11 cellular contexts compared by ENCODE assay signal in the genomic region with DNA sequence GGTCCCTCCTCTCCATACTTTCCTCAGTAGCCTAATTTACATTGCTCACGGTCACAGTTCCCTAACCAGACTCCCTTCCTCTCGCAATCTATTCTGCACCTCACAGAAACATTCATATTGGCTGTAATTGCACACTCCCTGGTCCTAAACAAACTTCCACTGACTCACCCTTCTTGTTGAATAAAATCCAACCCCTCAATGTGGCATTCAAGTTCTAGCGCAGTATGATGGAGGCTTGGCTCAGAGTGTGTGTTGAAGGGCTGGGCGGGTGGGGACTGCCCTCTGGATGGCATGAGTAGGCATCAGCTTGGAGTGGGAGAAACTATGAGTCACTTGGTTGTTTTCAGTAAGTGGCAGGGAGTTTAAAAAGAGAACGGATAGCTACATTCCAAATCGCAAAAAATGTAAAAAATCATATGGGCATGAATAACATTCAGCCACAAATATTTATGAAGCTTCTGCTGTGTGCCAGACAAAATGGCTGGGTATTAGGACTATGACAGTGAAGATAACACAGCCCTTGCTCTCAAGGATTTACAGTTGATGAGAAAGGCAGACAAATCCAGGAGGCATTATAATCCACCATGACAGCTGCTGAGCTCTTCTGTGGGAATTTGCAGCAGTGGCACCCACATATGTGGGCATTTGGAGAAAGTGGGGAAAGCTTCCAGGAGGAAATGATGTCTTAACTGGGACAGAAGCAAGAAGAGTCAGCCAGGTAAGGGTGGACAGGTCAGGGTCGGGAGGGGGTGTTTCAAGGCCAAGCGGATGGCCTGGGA. TPM values are rescaled to one million over a fixed set of nuclear protein-coding genes. Genes with fewer than 3 reads are reported as not detected.
DNase-seq lines count a peak whose midpoint lies in the region; ATAC-seq and TF ChIP-seq lines count a peak whose summit lies in the region.
"Had no signal": no experiment of that assay in that cellular context is flagged by ENCODE, and none has a peak within 500 bp of the region (broad histone marks: within the 10 kb centered on the region; RNA-seq: fewer than 3 reads in every experiment).

No MANE protein-coding gene starts in this region.

- no peak overlapping the region for H3K14ac ChIP-seq in H9 (ENCODE audit: insufficient read depth, low read length)

- no peak overlapping the region for H3K4me3 Mint-ChIP-seq in activated T-cell treated with anti-CD3 and anti-CD28 coated beads, Interleukin-2, amount 50 U/mL, for 24 hours
- H3K4me3 Mint-ChIP-seq in type B pancreatic cell = no peak overlapping the region
- no peak overlapping the region for H3K4me3 Mint-ChIP-seq in H9

- H3K27me3 ChIP-seq in WERI-Rb-1 (ENCODE audit: insufficient read depth, low read depth, severe bottlenecking) (no peaks in the 10 kb centered on the region), H9 (ENCODE audit: insufficient read depth, low read length) (no peaks in the 10 kb centered on the region)
- H3K27me3 ChIP-seq: BLaER1 had no signal

- no peaks in the 10 kb centered on the region for H3K4me1 ChIP-seq in H9 (ENCODE audit: insufficient read depth, low read length)

- H2AFZ ChIP-seq in H9 (ENCODE audit: low read length) = no peak overlapping the region

- no peaks in the 10 kb centered on the region for H3K79me1 ChIP-seq in H9 (ENCODE audit: insufficient read depth, low read depth, low read length, poor library complexity, severe bottlenecking)

- no peak overlapping the region for H3T11ph ChIP-seq in H9 (ENCODE audit: low read length)

- no peak overlapping the region for H4K5ac ChIP-seq in H9 (ENCODE audit: insufficient read length, low read depth, low read length)

- H3K27ac Mint-ChIP-seq in activated T-cell treated with anti-CD3 and anti-CD28 coated beads, Interleukin-2, amount 50 U/mL, for 24 hours = peak overlapping the region; percentile 0
- H3K27ac Mint-ChIP-seq in type B pancreatic cell (peak overlapping the region; percentile 27), H9 (no peak overlapping the region; a peak in 1 of 7 replicates)

- H3K9ac ChIP-seq in H9 (ENCODE audit: extremely low read depth, insufficient read length, low read length) = no peak overlapping the region
- H3K9ac ChIP-seq: BLaER1 had no signal

- no peak overlapping the region for H2BK120ac ChIP-seq in H9 (ENCODE audit: low read depth, low read length, poor library complexity, severe bottlenecking)

- no peak overlapping the region for H2BK5ac ChIP-seq in H9 (ENCODE audit: insufficient read length, low read length)

- H3K23ac ChIP-seq in H9 (ENCODE audit: insufficient read length, low read depth, low read length) = no peak overlapping the region

- no CpG with 5 or more reads among the region's 8 CpGs for WGBS in H9 (ENCODE audit: extremely low coverage, insufficient read length, low lambda C conversion rate)

- no peak overlapping the region for H2BK12ac ChIP-seq in H9 (ENCODE audit: insufficient read length, low read depth, low read length)

- H3K18ac ChIP-seq in H9 (ENCODE audit: insufficient read length, low read depth, low read length) = no peak overlapping the region

- no peak overlapping the region for H2BK20ac ChIP-seq in H9 (ENCODE audit: low read depth, low read length, poor library complexity, severe bottlenecking)

- no peak for ATAC-seq in GM21619 (IDR thresholded peaks at IDR 0.05; ENCODE audit: unreplicated experiment)
- no peak for ATAC-seq in GM21825 (IDR thresholded peaks at IDR 0.05; ENCODE audit: unreplicated experiment)

- no peaks in the 10 kb centered on the region for H3K79me2 ChIP-seq in H9 (ENCODE audit: insufficient read depth, low read length)

- DNase-seq in activated T-cell treated with anti-CD3 and anti-CD28 coated beads, Interleukin-2, amount 50 U/mL, for 24 hours = no peak
- DNase-seq in activated T-cell treated with anti-CD3 and anti-CD28 coated beads, Interleukin-2, amount 50 U/mL, for 48 hours = no peak
- DNase-seq in WERI-Rb-1 (peak; percentile 35), hepatic stellate cell (ENCODE audit: low spot score) (peak; percentile 39), type B pancreatic cell (ENCODE audit: extremely low spot score, unreplicated experiment) (no peak), H9 (no peak)
- DNase-seq: activated CD4-positive, alpha-beta T cell treated with anti-CD3 and anti-CD28 coated beads, Interleukin-2, amount 50 U/mL, for 48 hours; NCI-H1048 had no signal

- no peak overlapping the region for H3K56ac ChIP-seq in H9 (ENCODE audit: insufficient read length, low read depth, low read length)

- no peaks in the 10 kb centered on the region for H3K36me3 Mint-ChIP-seq in activated T-cell treated with anti-CD3 and anti-CD28 coated beads, Interleukin-2, amount 50 U/mL, for 24 hours (ENCODE audit: low read depth)
- H3K36me3 Mint-ChIP-seq in type B pancreatic cell (no peaks in the 10 kb centered on the region), H9 (ENCODE audit: insufficient read depth in 1 of 3, low read depth in 3 of 3) (peaks cover 0 to under 1% (median 0%) of the 10 kb centered on the region in 3 experiments; a peak in 1 of 7 replicates)

- H3K4me3 ChIP-seq in WERI-Rb-1 (ENCODE audit: low read depth, low read length) = no peak overlapping the region
- H3K4me3 ChIP-seq: BLaER1 had no signal

- no peak overlapping the region for H2AK5ac ChIP-seq in H9 (ENCODE audit: insufficient read length, low read length)

- H3K9me3 Mint-ChIP-seq in activated T-cell treated with anti-CD3 and anti-CD28 coated beads, Interleukin-2, amount 50 U/mL, for 24 hours = peaks cover 2% of the 10 kb centered on the region
- H3K9me3 Mint-ChIP-seq in type B pancreatic cell (no peaks in the 10 kb centered on the region), H9 (peaks cover 0 to under 1% of the 10 kb centered on the region in 2 experiments; a peak in 1 of 5 replicates)

- H4K20me1 ChIP-seq in H9 (ENCODE audit: control insufficient read depth, insufficient read depth, insufficient read length) = no peaks in the 10 kb centered on the region
- H4K20me1 ChIP-seq: BLaER1 had no signal

- H4K8ac ChIP-seq in H9 (replicated peaks; ENCODE audit: insufficient read length, low read depth, low read length) = no peak overlapping the region

- no peak overlapping the region for H3K4ac ChIP-seq in H9 (ENCODE audit: low read depth, low read length)

- H3K9me3 ChIP-seq in WERI-Rb-1 (ENCODE audit: severe bottlenecking) (no peaks in the 10 kb centered on the region), H9 (ENCODE audit: control insufficient read depth, low read depth, low read length) (no peaks in the 10 kb centered on the region)
- H3K9me3 ChIP-seq: BLaER1 had no signal

- H3K36me3 ChIP-seq in WERI-Rb-1 = no peaks in the 10 kb centered on the region
- H3K36me3 ChIP-seq: BLaER1 had no signal

- H3K27ac ChIP-seq in WERI-Rb-1 (no peak overlapping the region), H9 (ENCODE audit: insufficient read length, low read depth, low read length) (no peak overlapping the region)
- H3K27ac ChIP-seq: BLaER1 had no signal

- TF ChIP-seq CTCF in WERI-Rb-1 (IDR thresholded peaks at IDR 0.05; ENCODE audit: low read depth, low read length) (no peak), type B pancreatic cell (conservative IDR thresholded peaks at IDR 0.05) (no peak), H9 (conservative IDR thresholded peaks at IDR 0.05) (no peak)

- H3K27me3 Mint-ChIP-seq in activated T-cell treated with anti-CD3 and anti-CD28 coated beads, Interleukin-2, amount 50 U/mL, for 24 hours = no peaks in the 10 kb centered on the region
- H3K27me3 Mint-ChIP-seq in type B pancreatic cell (peaks cover 7% of the 10 kb centered on the region), H9 (ENCODE audit: low read depth) (peaks cover 7% of the 10 kb centered on the region)

- no peak overlapping the region for H4K91ac ChIP-seq in H9 (ENCODE audit: insufficient read length, low read depth, low read length)

- H3K4me1 Mint-ChIP-seq in activated T-cell treated with anti-CD3 and anti-CD28 coated beads, Interleukin-2, amount 50 U/mL, for 24 hours (ENCODE audit: low read depth) = peaks cover 44% of the 10 kb centered on the region
- H3K4me1 Mint-ChIP-seq in type B pancreatic cell (ENCODE audit: unreplicated experiment) (peaks cover 49% of the 10 kb centered on the region), H9 (peaks cover 13 to 17% of the 10 kb centered on the region in 2 experiments)

- H3K23me2 ChIP-seq in H9 (ENCODE audit: insufficient read length, low read depth, low read length, poor library complexity, severe bottlenecking) = no peaks in the 10 kb centered on the region

- no peak overlapping the region for H2BK15ac ChIP-seq in H9 (ENCODE audit: low read depth, low read length)

- H3K4me2 ChIP-seq in H9 (ENCODE audit: insufficient read depth, insufficient read length, low read length) = no peak overlapping the region
- H3K4me2 ChIP-seq: BLaER1 had no signal

RNA-seq across cellular contexts. Expression of a gene that starts 42.2 kb away (rescaled TPM):
- total RNA-seq in type B pancreatic cell (ENCODE audit: low replicate concordance) = 9.1 and 9.7 TPM in 2 replicates
- total RNA-seq in H9 (2021) = 0.13 and 0.57 TPM in 2 replicates

Comparison
In these comparisons a context has a peak if more than half of its experiments do, and no peak if none do; other contexts are left out.
1. DNase-seq: peak in WERI-Rb-1 (single experiment) and hepatic stellate cell (single experiment); none in activated T-cell treated with anti-CD3 and anti-CD28 coated beads, Interleukin-2, amount 50 U/mL, for 24 hours (single experiment), activated T-cell treated with anti-CD3 and anti-CD28 coated beads, Interleukin-2, amount 50 U/mL, for 48 hours (0 of 2), type B pancreatic cell (single experiment) and H9 (single experiment).
2. H3K27ac Mint-ChIP-seq: peak in activated T-cell treated with anti-CD3 and anti-CD28 coated beads, Interleukin-2, amount 50 U/mL, for 24 hours (single experiment) and type B pancreatic cell (single experiment); none in H9 (0 of 3).